In genomic region chr1:150464422-150464826, GRCh38 we compare ENCODE assay signal across 1 cellular context.
TF ChIP-seq lines count a peak whose summit lies in the region.

No MANE protein-coding gene starts in this region.

TF ChIP-seq in GM23338, 12 proteins besides CTCF, POLR2A, EP300 and RAD21 (continued from another document):
- no peak for TF ChIP-seq REST (IDR thresholded peaks at IDR 0.05; ENCODE audit: unreplicated experiment)
- no peak for TF ChIP-seq POLR2AphosphoS5 (IDR thresholded peaks at IDR 0.05; ENCODE audit: low read depth)
- no peak for TF ChIP-seq ETS1 (IDR thresholded peaks at IDR 0.05)
- no peak for TF ChIP-seq CREB1 (CRISPR knock-in tag; IDR thresholded peaks at IDR 0.05; ENCODE audit: low read depth)
- TF ChIP-seq EZH2 (IDR thresholded peaks at IDR 0.05; ENCODE audit: low read depth, unreplicated experiment), result no peak
- TF ChIP-seq ZNF114 (CRISPR knock-in tag; IDR thresholded peaks at IDR 0.05), result no peak
